ENCODE assay signal across 8 cellular contexts in the genomic region with DNA sequence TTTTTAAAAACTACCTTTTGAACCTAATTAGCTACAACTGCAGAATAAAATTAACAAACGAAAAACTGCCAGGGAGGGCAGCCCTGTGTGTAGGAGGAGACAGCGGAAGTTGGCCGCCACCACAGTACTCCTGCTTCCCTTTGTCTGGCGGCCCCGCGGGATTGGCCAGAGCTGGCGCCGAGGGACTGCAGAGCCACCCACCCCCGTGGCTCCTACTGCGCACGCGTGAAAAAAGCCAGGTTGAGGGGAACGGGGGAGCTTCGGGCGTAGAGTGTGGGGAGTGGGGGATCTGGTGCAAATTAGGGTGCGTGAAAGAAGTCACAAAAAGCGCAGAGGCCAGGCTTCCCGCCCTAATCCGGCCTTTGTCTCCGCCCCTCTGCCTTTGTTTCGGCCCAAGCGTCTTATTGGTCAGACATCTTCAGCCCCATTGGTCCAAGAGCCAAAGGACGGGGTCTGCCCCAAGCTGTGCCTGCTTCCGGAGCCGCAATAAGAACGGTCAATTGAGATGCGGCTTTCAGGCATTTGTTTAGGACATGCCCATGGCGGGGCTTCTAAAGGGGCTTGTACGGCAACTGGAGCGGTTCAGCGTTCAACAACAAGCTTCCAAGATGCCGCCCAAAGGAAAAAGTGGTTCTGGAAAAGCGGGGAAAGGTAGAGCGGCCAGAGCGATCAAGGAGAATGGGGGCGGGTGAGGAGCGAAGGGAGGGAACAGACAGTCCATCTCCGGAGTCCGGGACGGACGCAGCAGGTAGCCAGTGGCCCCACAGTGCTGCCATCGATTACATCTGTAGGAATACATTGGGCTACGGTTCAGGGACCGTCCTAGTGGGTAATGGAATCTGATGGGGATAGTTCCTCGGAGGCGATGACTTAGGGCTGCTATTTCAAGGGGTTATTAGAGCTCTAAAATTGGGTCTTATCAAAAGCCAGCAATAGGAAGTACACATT. TPM values are rescaled to one million over a fixed set of nuclear protein-coding genes. Genes with fewer than 3 reads are reported as not detected.
DNase-seq lines count a peak whose midpoint lies in the region; TF ChIP-seq lines count a peak whose summit lies in the region.

A gene (plus strand): TSS at position 580 of the 948 bp plus-strand sequence. CDS start 29 bp downstream, at position 609.

- no peaks in the 10 kb centered on the region for H3K9me2 ChIP-seq in MM.1S (replicated peaks; ENCODE audit: insufficient read depth, low read length)

- peak within 1 kb of the TSS; percentile 76 for H3K4me2 ChIP-seq in MM.1S (ENCODE audit: low read depth, low read length)
- peak within 1 kb of the TSS; percentile 81 for H3K4me2 ChIP-seq in neural progenitor cell

- H3K9ac ChIP-seq in ES-I3 (ENCODE audit: low read depth, low read length) (peak within 1 kb of the TSS; percentile 86), MM.1S (ENCODE audit: low read length) (peak within 1 kb of the TSS; percentile 57), neural progenitor cell (peak within 1 kb of the TSS; percentile 80)

- 0 out of 2 replicates have a peak, but pooled peaks cover 2% of the 10 kb centered on the region for H3K36me3 ChIP-seq in ES-I3 (ENCODE audit: insufficient read depth, low read length)
- no peaks in the 10 kb centered on the region for H3K36me3 ChIP-seq in MM.1S (replicated peaks; ENCODE audit: insufficient read depth, low read length)
- H3K36me3 ChIP-seq in neural progenitor cell = no peaks in the 10 kb centered on the region

- H3K9me3 Mint-ChIP-seq in neural progenitor cell = peaks cover 16% of the 10 kb centered on the region

- H3K4me1 Mint-ChIP-seq in neural progenitor cell = peaks cover 5% of the 10 kb centered on the region

- H3K27ac ChIP-seq in MM.1S (ENCODE audit: low read length) = peak within 1 kb of the TSS; percentile 88
- peak within 1 kb of the TSS; percentile 86 for H3K27ac ChIP-seq in neural progenitor cell

- TF ChIP-seq CTCF in MM.1S (IDR thresholded peaks at IDR 0.05; ENCODE audit: low read length) (no peak), foreskin fibroblast (IDR thresholded peaks at IDR 0.05; ENCODE audit: low read depth, low read length) (no peak), neural progenitor cell (IDR thresholded peaks at IDR 0.05) (no peak)

- no peak within 1 kb of the TSS for H3K27ac Mint-ChIP-seq in neural progenitor cell

- DNase-seq in HCEC 1CT (peak; percentile 94), MM.1S (peak; percentile 94), SHP77 treated with DMSO at 0.1 percent for 48 hours (lab: John Stamatoyannopoulos, UW) (peak; percentile 83), activated gamma-delta T cell (lab: John Stamatoyannopoulos, UW) (peak; percentile 60), foreskin fibroblast (peak; percentile 93 to 96), neural progenitor cell (ENCODE audit: low spot score) (peak; percentile 94), stromal cell of bone marrow (ENCODE audit: low read depth) (peak; percentile 92)

- H3K4me1 ChIP-seq in ES-I3 (ENCODE audit: insufficient read depth, low read length) (no peaks in the 10 kb centered on the region), MM.1S (ENCODE audit: low read length) (peaks cover 5% of the 10 kb centered on the region; the same call in 1 of the 2 replicates), neural progenitor cell (peaks cover 4% of the 10 kb centered on the region)

- H2AFZ ChIP-seq in MM.1S (ENCODE audit: low read length) = peak within 1 kb of the TSS; percentile 67
- no peak within 1 kb of the TSS for H2AFZ ChIP-seq in neural progenitor cell (replicated peaks)

- H3K36me3 Mint-ChIP-seq in neural progenitor cell = peaks cover 4% of the 10 kb centered on the region

- peaks cover 25% of the 10 kb centered on the region for H3K79me2 ChIP-seq in MM.1S (ENCODE audit: low read length)
- H3K79me2 ChIP-seq in neural progenitor cell (ENCODE audit: low read depth) = peaks cover 21% of the 10 kb centered on the region

- H3K27me3 Mint-ChIP-seq in neural progenitor cell (ENCODE audit: insufficient read depth, low read depth) = no peaks in the 10 kb centered on the region

- H4K20me1 ChIP-seq in MM.1S (ENCODE audit: insufficient read depth, low read length) (no peaks in the 10 kb centered on the region), neural progenitor cell (ENCODE audit: low read depth) (no peaks in the 10 kb centered on the region)

- H3K9me3 ChIP-seq in ES-I3 (ENCODE audit: control insufficient read depth, insufficient read depth, low read length) = no peaks in the 10 kb centered on the region
- H3K9me3 ChIP-seq in MM.1S (replicated peaks; ENCODE audit: insufficient read depth, low read length) = no peaks in the 10 kb centered on the region
- peaks cover 3% of the 10 kb centered on the region for H3K9me3 ChIP-seq in neural progenitor cell (ENCODE audit: low read depth)

- H3K4me3 ChIP-seq in MM.1S (ENCODE audit: low read length) (peak within 1 kb of the TSS; percentile 76), foreskin fibroblast (ENCODE audit: low read depth in 1 of 2, low read length in 2 of 2) (peak within 1 kb of the TSS; percentile 63 to 92), neural progenitor cell (peak within 1 kb of the TSS; percentile 90)

- H3F3A ChIP-seq in MM.1S (ENCODE audit: insufficient read depth, low read length) (no peaks in the 10 kb centered on the region), neural progenitor cell (ENCODE audit: low read depth) (peaks cover 7% of the 10 kb centered on the region)

- H3K4me3 Mint-ChIP-seq in neural progenitor cell = no peak within 1 kb of the TSS

- H3K27me3 ChIP-seq in MM.1S (replicated peaks; ENCODE audit: insufficient read depth, low read length) = no peaks in the 10 kb centered on the region
- H3K27me3 ChIP-seq in neural progenitor cell = no peaks in the 10 kb centered on the region

RNA-seq across cellular contexts. Expression of the gene that starts here (rescaled TPM):
- 21.6 and 21.7 TPM in 2 replicates for total RNA-seq in neural progenitor cell (ENCODE audit: low replicate concordance)

Comparison
In these comparisons a context has a peak if more than half of its experiments do, and no peak if none do; other contexts are left out.
1. Peak in every context shown above with its lines: DNase-seq, H3K4me3 ChIP-seq and H3K27ac ChIP-seq.